7 cellular contexts compared by ENCODE assay signal in genomic region chr13:96822900-96823299, GRCh38.
DNase-seq lines count a peak whose midpoint lies in the region; ATAC-seq and TF ChIP-seq lines count a peak whose summit lies in the region.

No MANE protein-coding gene starts in this region.

- H3K36me3 Mint-ChIP-seq in chondrocyte (ENCODE audit: low read depth) = no peaks in the 10 kb centered on the region
- no peaks in the 10 kb centered on the region for H3K36me3 Mint-ChIP-seq in progenitor cell of endocrine pancreas (ENCODE audit: insufficient read depth)

- peaks cover 6% of the 10 kb centered on the region for H3K4me1 Mint-ChIP-seq in chondrocyte (ENCODE audit: low read depth)
- peaks cover 6% of the 10 kb centered on the region for H3K4me1 Mint-ChIP-seq in progenitor cell of endocrine pancreas (ENCODE audit: low read depth)

- H3K27ac ChIP-seq in RWPE1 = no peak overlapping the region

- DNase-seq in LNCaP clone FGC (ENCODE audit: low read depth) (peak; percentile 10), chondrocyte (ENCODE audit: low spot score) (no peak), progenitor cell of endocrine pancreas (ENCODE audit: low spot score, unreplicated experiment) (no peak), RWPE1 (ENCODE audit: low spot score) (no peak), foreskin melanocyte (no peak)

- H3K27ac Mint-ChIP-seq in chondrocyte (ENCODE audit: unreplicated experiment) = no peak overlapping the region
- H3K27ac Mint-ChIP-seq in progenitor cell of endocrine pancreas = no peak overlapping the region

- H3K4me3 Mint-ChIP-seq in chondrocyte (ENCODE audit: unreplicated experiment) = no peak overlapping the region
- no peak overlapping the region for H3K4me3 Mint-ChIP-seq in progenitor cell of endocrine pancreas (ENCODE audit: low read depth)

- POLR2A ChIA-PET in RWPE1 (lab: Yijun Ruan, JAX; ENCODE audit: low non-redundant PET) = no interaction called here

- H3K27me3 Mint-ChIP-seq in chondrocyte (ENCODE audit: low read depth) (peaks cover 5% of the 10 kb centered on the region), progenitor cell of endocrine pancreas (peaks cover 23% of the 10 kb centered on the region)

- TF ChIP-seq CTCF in LNCaP clone FGC (IDR thresholded peaks at IDR 0.05; ENCODE audit: control insufficient read depth, extremely low read depth, insufficient read depth) (peak; percentile 66), chondrocyte (IDR thresholded peaks at IDR 0.05) (peak; percentile 42), progenitor cell of endocrine pancreas (IDR thresholded peaks at IDR 0.05; ENCODE audit: unreplicated experiment) (peak; percentile 54), RWPE1 (conservative IDR thresholded peaks at IDR 0.05; ENCODE audit: low read depth) (no peak)

- no peaks in the 10 kb centered on the region for H3K9me3 Mint-ChIP-seq in chondrocyte (ENCODE audit: low read depth)
- H3K9me3 Mint-ChIP-seq in progenitor cell of endocrine pancreas (ENCODE audit: low read depth) = no peaks in the 10 kb centered on the region

- ATAC-seq in GM18868 (IDR thresholded peaks at IDR 0.05; ENCODE audit: unreplicated experiment) = peak; percentile 81
- ATAC-seq in GM19455 (IDR thresholded peaks at IDR 0.05; ENCODE audit: unreplicated experiment) = no peak

- no peak overlapping the region for H3K4me3 ChIP-seq in LNCaP clone FGC (ENCODE audit: low read depth, low read length)

- CTCF ChIA-PET in RWPE1 (lab: Yijun Ruan, JAX) = interaction anchor here (0.7 kb wide), 1 partner anchor 13 kb away, joined by 3 read pairs; no protein-coding TSS in a partner anchor
